In genomic region chr13:49246850-49247721, GRCh38 we compare ENCODE assay signal across 8 cellular contexts. TPM values are rescaled to one million over a fixed set of nuclear protein-coding genes. Genes with fewer than 3 reads are reported as not detected.
DNase-seq lines count a peak whose midpoint lies in the region; ATAC-seq and TF ChIP-seq lines count a peak whose summit lies in the region.

No MANE protein-coding gene starts in this region.

- H3K4ac ChIP-seq in mesendoderm (ENCODE audit: low read depth, low read length): no peak overlapping the region

- H4K8ac ChIP-seq in mesendoderm (ENCODE audit: low read depth, low read length): no peak overlapping the region

- H3K9me3 ChIP-seq in HUES64 (ENCODE audit: insufficient read depth, low read depth, low read length): no peaks in the 10 kb centered on the region
- H3K9me3 ChIP-seq in aorta (ENCODE audit: control insufficient read depth, low read length): no peaks in the 10 kb centered on the region

- H3K4me1 ChIP-seq in HUES64 (ENCODE audit: insufficient read depth, low read length): peaks cover 13% of the 10 kb centered on the region; the same call in 1 of the 2 replicates
- H3K4me1 ChIP-seq in mesendoderm (ENCODE audit: control insufficient read depth, low read depth, low read length): no peaks in the 10 kb centered on the region
- peaks cover 2% of the 10 kb centered on the region in 2 donors for H3K4me1 ChIP-seq in aorta (ENCODE audit: control insufficient read depth in 1 of 2, insufficient read depth in 2 of 2, low read length in 2 of 2)

- DNase-seq in caudate nucleus (lab: John Stamatoyannopoulos, UW): peak in 2 of 61 donors; percentile 40 to 51
- DNase-seq in mesendoderm: no peak
- DNase-seq in aorta: no peak
- DNase-seq in GM10266 (ENCODE audit: extremely low spot score): no peak
- DNase-seq in activated gamma-delta T cell treated with Interleukin-2 at 50 U/mL for 16 hours: no peak

- H3K27me3 ChIP-seq in HUES64 (ENCODE audit: insufficient read depth, low read length): no peaks in the 10 kb centered on the region
- no peaks in the 10 kb centered on the region for H3K27me3 ChIP-seq in mesendoderm (ENCODE audit: insufficient read depth, low read length, poor library complexity)
- no peaks in the 10 kb centered on the region for H3K27me3 ChIP-seq in aorta (ENCODE audit: control insufficient read depth in 1 of 2, insufficient read depth in 2 of 2, low read length in 1 of 2)

- peak; percentile 37 for ATAC-seq in GM21390 (IDR thresholded peaks at IDR 0.05; ENCODE audit: unreplicated experiment)
- peak; percentile 77 for ATAC-seq in aorta (ENCODE audit: low FRiP score)

- H3K4me3 ChIP-seq in HUES64 (ENCODE audit: low read length) (peak overlapping the region; percentile 82), mesendoderm (ENCODE audit: low read length) (peak overlapping the region; percentile 87), aorta (ENCODE audit: low read length in 2 of 2) (peak overlapping the region; percentile 48 to 55)

- H3K27ac ChIP-seq in C4-2B: peak overlapping the region; percentile 81
- peak overlapping the region; percentile 32 for H3K27ac ChIP-seq in HUES64 (ENCODE audit: low read depth, low read length)
- peak overlapping the region; percentile 77 for H3K27ac ChIP-seq in caudate nucleus (ENCODE audit: low read depth, low read length)
- H3K27ac ChIP-seq in mesendoderm (ENCODE audit: low read depth, low read length): no peak overlapping the region
- peak overlapping the region; percentile 28 to 85 for H3K27ac ChIP-seq in aorta (ENCODE audit: low read depth in 1 of 2, low read length in 2 of 2)

- peak overlapping the region; percentile 73 for H3K9ac ChIP-seq in HUES64 (ENCODE audit: low read depth, low read length)
- H3K9ac ChIP-seq in mesendoderm (ENCODE audit: low read length): peak overlapping the region; percentile 86

- intact Hi-C loops in aorta (cut with DNase I): loop anchor here in 1 of 2 donors (10.0 kb wide), 1 partner anchor 142 kb away; no protein-coding TSS in a partner anchor

- H2AK5ac ChIP-seq in mesendoderm (ENCODE audit: low read length): no peak overlapping the region

- no peak overlapping the region for H3K23ac ChIP-seq in mesendoderm (ENCODE audit: low read length)

- TF ChIP-seq CTCF in C4-2B (conservative IDR thresholded peaks at IDR 0.05): no peak
- no peak for TF ChIP-seq CTCF in GM10266 (IDR thresholded peaks at IDR 0.05; ENCODE audit: control insufficient read depth, insufficient read depth, low read depth, missing control alignments)

- H4K5ac ChIP-seq in mesendoderm (ENCODE audit: low read length): no peak overlapping the region

- no peak overlapping the region for H2BK15ac ChIP-seq in mesendoderm (replicated peaks; ENCODE audit: low read depth)

- no peak overlapping the region for H3K18ac ChIP-seq in mesendoderm (ENCODE audit: low read length)

- peak overlapping the region; percentile 92 for H3K56ac ChIP-seq in mesendoderm (ENCODE audit: low read length)

- peak overlapping the region; percentile 99 for H3K4me2 ChIP-seq in mesendoderm (ENCODE audit: low read length)

- 15% methylated on average over 6 of the region's 6 CpGs for WGBS in HUES64
- no CpG with 5 or more reads among the region's 6 CpGs for WGBS in mesendoderm (ENCODE audit: extremely low coverage, insufficient coverage, low lambda C conversion rate)
- WGBS in aorta, 2 donors: 16% methylated on average over 6 of the region's 6 CpGs

- no peaks in the 10 kb centered on the region for H3K79me2 ChIP-seq in mesendoderm (ENCODE audit: control insufficient read depth, insufficient read depth, low read length)

- H3K36me3 ChIP-seq in HUES64 (ENCODE audit: insufficient read depth, low read length) (no peaks in the 10 kb centered on the region), mesendoderm (ENCODE audit: control insufficient read depth, insufficient read depth, low read length) (no peaks in the 10 kb centered on the region), aorta (ENCODE audit: control insufficient read depth in 1 of 2, insufficient read depth in 2 of 2, low read length in 1 of 2) (peaks cover 0 to 1% of the 10 kb centered on the region in 2 donors)

- H2BK120ac ChIP-seq in mesendoderm (ENCODE audit: low read depth, low read length): no peak overlapping the region

- no peak overlapping the region for H2BK5ac ChIP-seq in mesendoderm (ENCODE audit: low read length)

- no peaks in the 10 kb centered on the region for H3K79me1 ChIP-seq in mesendoderm (ENCODE audit: low read length)

RNA-seq across cellular contexts. Expression of gene CDADC1, which starts 0.6 kb away (rescaled TPM):
- 3.2 TPM for polyA plus RNA-seq in HUES64 (2013, experiment 1 of 2)
- 5.9 TPM for polyA plus RNA-seq in HUES64 (2013, experiment 2 of 2)
- 4.7 TPM for polyA plus RNA-seq in mesendoderm (2013, experiment 1 of 2)
- polyA plus RNA-seq in mesendoderm (2013, experiment 2 of 2): 5.1 TPM
- total RNA-seq in aorta: 10 to 100 TPM in 1 of 2 donors, 1 to 10 TPM in 1; 9.9 to 13.8 TPM
- 10 to 100 TPM in 1 of 2 donors, 1 to 10 TPM in 1; 8.7 to 23.0 TPM for polyA plus RNA-seq in aorta

RNA-seq across cellular contexts. Expression of gene MLNR, which starts 26.9 kb away (rescaled TPM):
- not detected for polyA plus RNA-seq in HUES64 (2013, experiment 1 of 2)
- not detected for polyA plus RNA-seq in HUES64 (2013, experiment 2 of 2)
- 0.06 TPM for polyA plus RNA-seq in mesendoderm (2013, experiment 1 of 2)
- not detected for polyA plus RNA-seq in mesendoderm (2013, experiment 2 of 2)
- total RNA-seq in aorta: not detected
- under 1 TPM in 1 of 2 donors, not detected in 1; 0.56 TPM for polyA plus RNA-seq in aorta
